ENCODE assay signal across 1 cellular context in genomic region chr7:128271471-128272454, GRCh38.
TF ChIP-seq lines count a peak whose summit lies in the region.

No MANE protein-coding gene starts in this region.

TF ChIP-seq in WTC11, 78 proteins besides CTCF, POLR2A, EP300 and RAD21 (continued from another document):
- no peak for TF ChIP-seq ZNF396 (CRISPR knock-in tag; IDR thresholded peaks at IDR 0.05; ENCODE audit: borderline replicate concordance)
- TF ChIP-seq NR2C2 (CRISPR knock-in tag; IDR thresholded peaks at IDR 0.05) = no peak
- TF ChIP-seq PRRX2 (CRISPR knock-in tag; IDR thresholded peaks at IDR 0.05) = no peak
- TF ChIP-seq ZNF138 (CRISPR knock-in tag; conservative IDR thresholded peaks at IDR 0.05) = no peak
